12 cellular contexts compared by ENCODE assay signal in genomic region chr12:98274430-98275130, GRCh38.
DNase-seq lines count a peak whose midpoint lies in the region; ATAC-seq and TF ChIP-seq lines count a peak whose summit lies in the region.
"Had no signal": no experiment of that assay in that cellular context is flagged by ENCODE, and none has a peak within 500 bp of the region (broad histone marks: within the 10 kb centered on the region; RNA-seq: fewer than 3 reads in every experiment).

No MANE protein-coding gene starts in this region.

- peak; percentile 58 for DNase-seq in GM12865 (ENCODE audit: low read depth)
- DNase-seq in activated naive CD8-positive, alpha-beta T cell treated with anti-CD3 and anti-CD28 coated beads, Interleukin-2, amount 50 U/mL, for 24 hours: no peak
- no peak for DNase-seq in SHP77 treated with DMSO at 0.1 percent for 48 hours (lab: John Stamatoyannopoulos, UW)
- no peak for DNase-seq in tibial artery
- DNase-seq in activated CD8-positive, alpha-beta memory T cell treated with anti-CD3 and anti-CD28 coated beads, Interleukin-2, amount 50 U/mL, for 48 hours: no peak
- DNase-seq: activated CD8-positive, alpha-beta memory T cell treated with anti-CD3 and anti-CD28 coated beads, Interleukin-2, amount 50 U/mL, for 4 hours; AML-193; brain microvascular endothelial cell had no signal

- H3K4me3 ChIP-seq in GM12865 (ENCODE audit: low read depth, low read length) (no peak overlapping the region), tibial artery (no peak overlapping the region)
- H3K4me3 ChIP-seq: neural progenitor cell had no signal

- H3K9me3 Mint-ChIP-seq in activated naive CD8-positive, alpha-beta T cell treated with anti-CD3 and anti-CD28 coated beads, Interleukin-2, amount 50 U/mL, for 24 hours: no peaks in the 10 kb centered on the region

- intact Hi-C loops in tibial artery (cut with DNase I; ENCODE audit: low total_unique reads): no loop called here

- H3K36me3 Mint-ChIP-seq in activated naive CD8-positive, alpha-beta T cell treated with anti-CD3 and anti-CD28 coated beads, Interleukin-2, amount 50 U/mL, for 24 hours (ENCODE audit: low read depth): no peaks in the 10 kb centered on the region
- H3K36me3 Mint-ChIP-seq: neural progenitor cell had no signal

- ATAC-seq in GM19372 (IDR thresholded peaks at IDR 0.05; ENCODE audit: low read depth, unreplicated experiment) (peak; percentile 92), HG02798 (IDR thresholded peaks at IDR 0.05; ENCODE audit: poor library complexity, unreplicated experiment) (peak; percentile 88), HG03520 (IDR thresholded peaks at IDR 0.05; ENCODE audit: unreplicated experiment) (peak; percentile 96)
- ATAC-seq in activated naive CD8-positive, alpha-beta T cell treated with anti-CD3 and anti-CD28 coated beads, Interleukin-2, amount 50 U/mL, for 24 hours: no peak

- no peaks in the 10 kb centered on the region for H3K36me3 ChIP-seq in tibial artery
- H3K36me3 ChIP-seq: brain microvascular endothelial cell, neural progenitor cell had no signal

- no peaks in the 10 kb centered on the region for H3K9me3 ChIP-seq in tibial artery

- H3K27ac Mint-ChIP-seq in activated naive CD8-positive, alpha-beta T cell treated with anti-CD3 and anti-CD28 coated beads, Interleukin-2, amount 50 U/mL, for 24 hours: no peak overlapping the region
- H3K27ac Mint-ChIP-seq: neural progenitor cell had no signal

- H3K4me1 Mint-ChIP-seq in activated naive CD8-positive, alpha-beta T cell treated with anti-CD3 and anti-CD28 coated beads, Interleukin-2, amount 50 U/mL, for 24 hours: no peaks in the 10 kb centered on the region
- H3K4me1 Mint-ChIP-seq: neural progenitor cell had no signal

- TF ChIP-seq CTCF in GM12865 (IDR thresholded peaks at IDR 0.05; ENCODE audit: insufficient read depth, low read depth, low read length, missing control alignments): no peak
- TF ChIP-seq CTCF in tibial artery (IDR thresholded peaks at IDR 0.05): no peak

- no peaks in the 10 kb centered on the region for H3K27me3 ChIP-seq in tibial artery
- H3K27me3 ChIP-seq: brain microvascular endothelial cell, neural progenitor cell had no signal

- no peak overlapping the region for H3K27ac ChIP-seq in tibial artery
- H3K27ac ChIP-seq: brain microvascular endothelial cell, neural progenitor cell had no signal

- no peaks in the 10 kb centered on the region for H3K4me1 ChIP-seq in tibial artery
- H3K4me1 ChIP-seq: neural progenitor cell had no signal

- H3K27me3 Mint-ChIP-seq in activated naive CD8-positive, alpha-beta T cell treated with anti-CD3 and anti-CD28 coated beads, Interleukin-2, amount 50 U/mL, for 24 hours: no peaks in the 10 kb centered on the region

- H3K4me3 Mint-ChIP-seq in activated naive CD8-positive, alpha-beta T cell treated with anti-CD3 and anti-CD28 coated beads, Interleukin-2, amount 50 U/mL, for 24 hours: no peak overlapping the region
- H3K4me3 Mint-ChIP-seq: neural progenitor cell had no signal
